Comparison of ENCODE assay signal across 8 cellular contexts in the genomic region with DNA sequence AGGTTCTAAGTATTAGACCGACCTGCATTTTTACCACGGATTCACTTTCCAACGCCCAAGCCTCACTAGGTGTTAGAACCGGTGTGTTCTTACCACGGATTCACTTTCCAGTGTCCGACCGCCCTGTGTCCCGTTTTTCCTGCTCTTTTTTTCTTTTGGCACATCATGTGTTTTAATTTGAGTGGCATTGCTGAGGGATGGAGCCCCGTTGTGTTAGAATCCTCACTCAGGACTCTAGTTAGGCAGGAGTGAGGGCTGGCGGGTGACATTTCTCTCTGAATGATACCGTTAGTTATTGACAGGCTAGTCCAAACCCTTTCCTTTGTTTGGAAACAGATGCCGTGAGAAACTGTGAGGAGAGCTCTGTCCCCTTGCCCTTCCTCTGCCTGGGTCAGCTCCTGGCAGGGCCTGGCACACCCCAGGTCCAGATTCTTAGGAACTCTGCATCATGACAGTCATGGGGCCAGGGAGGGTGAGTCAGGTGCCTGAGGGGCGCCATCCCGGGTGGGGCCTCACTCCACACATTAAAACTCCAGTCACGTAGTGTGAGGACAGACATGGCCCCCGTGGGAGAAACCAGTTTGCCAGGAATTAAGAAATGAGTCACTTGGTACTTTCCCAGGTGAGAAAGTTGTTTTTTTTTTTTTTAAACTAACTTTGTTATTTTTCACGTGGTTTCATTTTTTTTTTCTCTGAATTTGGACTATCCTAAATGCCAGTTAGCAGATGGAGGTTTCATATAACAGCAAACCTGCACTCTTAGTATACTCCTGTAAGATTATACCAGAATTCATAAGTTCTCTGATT. TPM values are rescaled to one million over a fixed set of nuclear protein-coding genes. Genes with fewer than 3 reads are reported as not detected.
DNase-seq lines count a peak whose midpoint lies in the region; ATAC-seq and TF ChIP-seq lines count a peak whose summit lies in the region.

No MANE protein-coding gene starts in this region.

- DNase-seq in GM10266 (ENCODE audit: extremely low spot score) = peak; percentile 73
- no peak for DNase-seq in natural killer cell treated with Interleukin-12 subunit alpha and Interleukin-12 subunit beta and Interleukin-15 and Interleukin-18, amount 100 ng/mL, for 72 hours (ENCODE audit: low spot score)
- no peak for DNase-seq in NCI-H446 treated with DMSO at 0.1 percent for 48 hours (lab: John Stamatoyannopoulos, UW)
- no peak for DNase-seq in HCEC 1CT

- H3K27ac Mint-ChIP-seq in activated naive CD8-positive, alpha-beta T cell = peak overlapping the region; percentile 98
- peak overlapping the region; percentile 76 to 89 for H3K27ac Mint-ChIP-seq in natural killer cell treated with Interleukin-12 subunit alpha and Interleukin-12 subunit beta and Interleukin-15 and Interleukin-18, amount 100 ng/mL, for 72 hours

- TF ChIP-seq CTCF in GM10266 (IDR thresholded peaks at IDR 0.05; ENCODE audit: control insufficient read depth, insufficient read depth, low read depth, missing control alignments) = no peak

- H3K27me3 Mint-ChIP-seq in activated naive CD8-positive, alpha-beta T cell = no peaks in the 10 kb centered on the region
- H3K27me3 Mint-ChIP-seq in natural killer cell treated with Interleukin-12 subunit alpha and Interleukin-12 subunit beta and Interleukin-15 and Interleukin-18, amount 100 ng/mL, for 72 hours = no peaks in the 10 kb centered on the region

- ATAC-seq in HG03571 (IDR thresholded peaks at IDR 0.05; ENCODE audit: unreplicated experiment) = peak; percentile 61
- ATAC-seq in natural killer cell treated with Interleukin-12 subunit alpha and Interleukin-12 subunit beta and Interleukin-15 and Interleukin-18, amount 100 ng/mL, for 72 hours = peak; percentile 77 to 81
- no peak for ATAC-seq in GM18858 (IDR thresholded peaks at IDR 0.05; ENCODE audit: unreplicated experiment)
- no peak for ATAC-seq in HG02981 (IDR thresholded peaks at IDR 0.05; ENCODE audit: unreplicated experiment)

- H3K4me1 Mint-ChIP-seq in activated naive CD8-positive, alpha-beta T cell (ENCODE audit: low read depth) = peaks cover 68% of the 10 kb centered on the region
- peaks cover 27 to 32% of the 10 kb centered on the region in 2 donors for H3K4me1 Mint-ChIP-seq in natural killer cell treated with Interleukin-12 subunit alpha and Interleukin-12 subunit beta and Interleukin-15 and Interleukin-18, amount 100 ng/mL, for 72 hours (ENCODE audit: low read depth in 2 of 2)

- H3K9me3 Mint-ChIP-seq in activated naive CD8-positive, alpha-beta T cell (ENCODE audit: low read depth) = no peaks in the 10 kb centered on the region
- H3K9me3 Mint-ChIP-seq in natural killer cell treated with Interleukin-12 subunit alpha and Interleukin-12 subunit beta and Interleukin-15 and Interleukin-18, amount 100 ng/mL, for 72 hours = no peaks in the 10 kb centered on the region

- peak overlapping the region; percentile 79 for H3K4me3 Mint-ChIP-seq in activated naive CD8-positive, alpha-beta T cell
- peak overlapping the region; percentile 44 for H3K4me3 Mint-ChIP-seq in natural killer cell treated with Interleukin-12 subunit alpha and Interleukin-12 subunit beta and Interleukin-15 and Interleukin-18, amount 100 ng/mL, for 72 hours

- peaks cover 33% of the 10 kb centered on the region for H3K36me3 Mint-ChIP-seq in activated naive CD8-positive, alpha-beta T cell
- H3K36me3 Mint-ChIP-seq in natural killer cell treated with Interleukin-12 subunit alpha and Interleukin-12 subunit beta and Interleukin-15 and Interleukin-18, amount 100 ng/mL, for 72 hours = peaks cover 31% of the 10 kb centered on the region

RNA-seq across cellular contexts. Expression of a gene that starts 15.8 kb away (rescaled TPM):
- total RNA-seq in natural killer cell treated with Interleukin-12 subunit alpha and Interleukin-12 subunit beta and Interleukin-15 and Interleukin-18, amount 100 ng/mL, for 72 hours = 10 to 100 TPM; 60.2 to 89.8 TPM

Comparison
In these comparisons a context has a peak if more than half of its experiments do, and no peak if none do; other contexts are left out.
1. ATAC-seq: peak in HG03571 (single experiment) and natural killer cell treated with Interleukin-12 subunit alpha and Interleukin-12 subunit beta and Interleukin-15 and Interleukin-18, amount 100 ng/mL, for 72 hours (2 of 2); none in GM18858 (single experiment) and HG02981 (single experiment).